8 cellular contexts compared by ENCODE assay signal in genomic region chr15:64699767-64700388, GRCh38.
DNase-seq lines count a peak whose midpoint lies in the region; ATAC-seq and TF ChIP-seq lines count a peak whose summit lies in the region.

No MANE protein-coding gene starts in this region.

- H3K4me1 ChIP-seq in HUES6 (ENCODE audit: control insufficient read depth, insufficient read depth, low read length) (peaks cover 58% of the 10 kb centered on the region), ascending aorta (peaks cover 10 to 47% of the 10 kb centered on the region in 2 donors), spleen (peaks cover 50 to 88% (median 82%) of the 10 kb centered on the region in 6 donors)

- H3K9me3 ChIP-seq in HUES6 (ENCODE audit: control insufficient read depth, insufficient read depth, low read depth, low read length) (no peaks in the 10 kb centered on the region), ascending aorta (no peaks in the 10 kb centered on the region), spleen (no peaks in the 10 kb centered on the region)

- H3K9ac ChIP-seq in HUES6 (ENCODE audit: low read length): peak overlapping the region; percentile 92

- H3K27ac ChIP-seq in HUES6 (ENCODE audit: low read depth, low read length): peak overlapping the region; percentile 91
- peak overlapping the region; percentile 84 to 85 for H3K27ac ChIP-seq in ascending aorta
- peak overlapping the region in 7 of 8 donors; percentile 20 to 95 (median 89) for H3K27ac ChIP-seq in spleen

- H3K36me3 ChIP-seq in HUES6 (ENCODE audit: control insufficient read depth, insufficient read depth, low read length): peaks cover 44% of the 10 kb centered on the region
- no peaks in the 10 kb centered on the region for H3K36me3 ChIP-seq in ascending aorta
- peaks cover 0 to 13% (median 0%) of the 10 kb centered on the region in 6 donors for H3K36me3 ChIP-seq in spleen

- no peak for TF ChIP-seq CTCF in ascending aorta (IDR thresholded peaks at IDR 0.05)
- TF ChIP-seq CTCF in spleen (IDR thresholded peaks at IDR 0.05 in 8 of 11, conservative IDR thresholded peaks at IDR 0.05 in 3 of 11): no peak

- ATAC-seq in activated CD4-positive, CD25-positive, alpha-beta regulatory T cell treated with anti-CD3 and anti-CD28 coated beads, Interleukin-2, amount 50 U/mL, for 24 hours: no peak

- DNase-seq in ascending aorta (ENCODE audit: low spot score in 2 of 2) (peak in 1 of 2 donors; percentile 74), spleen (peak; percentile 54), MV-4-11 (lab: John Stamatoyannopoulos, UW) (no peak)
- no peak for DNase-seq in stimulated activated CD4-positive, alpha-beta T cell treated with anti-CD3 and anti-CD28 coated beads, Interleukin-15, amount 100 ng/mL, for 24 hours
- no peak for DNase-seq in effector CD8-positive, alpha-beta T cell (lab: John Stamatoyannopoulos, UW)

- intact Hi-C loops in ascending aorta (cut with DNase I) (no loop called here), spleen (cut with DNase I; ENCODE audit: low total_unique reads) (no loop called here)

- 56 to 69% (median 65%) methylated on average over 7 of the region's 7 CpGs for WGBS in spleen, 5 donors

- no peak for TF ChIP-seq POLR2A in spleen (IDR thresholded peaks at IDR 0.05)

- peak overlapping the region; percentile 85 for H3K4me3 ChIP-seq in HUES6 (ENCODE audit: low read depth, low read length)
- H3K4me3 ChIP-seq in ascending aorta: peak overlapping the region; percentile 18 to 75
- peak overlapping the region; percentile 52 for H3K4me3 ChIP-seq in iPS-11a (ENCODE audit: low read depth, low read length)
- peak overlapping the region in 6 of 8 donors; percentile 6 to 93 (median 78) for H3K4me3 ChIP-seq in spleen

- no peaks in the 10 kb centered on the region for H3K27me3 ChIP-seq in HUES6 (ENCODE audit: control insufficient read depth, insufficient read depth, low read length)
- no peaks in the 10 kb centered on the region for H3K27me3 ChIP-seq in ascending aorta
- no peaks in the 10 kb centered on the region for H3K27me3 ChIP-seq in spleen (replicated peaks in 1 of 7)
